7 cellular contexts compared by ENCODE assay signal in the genomic region with DNA sequence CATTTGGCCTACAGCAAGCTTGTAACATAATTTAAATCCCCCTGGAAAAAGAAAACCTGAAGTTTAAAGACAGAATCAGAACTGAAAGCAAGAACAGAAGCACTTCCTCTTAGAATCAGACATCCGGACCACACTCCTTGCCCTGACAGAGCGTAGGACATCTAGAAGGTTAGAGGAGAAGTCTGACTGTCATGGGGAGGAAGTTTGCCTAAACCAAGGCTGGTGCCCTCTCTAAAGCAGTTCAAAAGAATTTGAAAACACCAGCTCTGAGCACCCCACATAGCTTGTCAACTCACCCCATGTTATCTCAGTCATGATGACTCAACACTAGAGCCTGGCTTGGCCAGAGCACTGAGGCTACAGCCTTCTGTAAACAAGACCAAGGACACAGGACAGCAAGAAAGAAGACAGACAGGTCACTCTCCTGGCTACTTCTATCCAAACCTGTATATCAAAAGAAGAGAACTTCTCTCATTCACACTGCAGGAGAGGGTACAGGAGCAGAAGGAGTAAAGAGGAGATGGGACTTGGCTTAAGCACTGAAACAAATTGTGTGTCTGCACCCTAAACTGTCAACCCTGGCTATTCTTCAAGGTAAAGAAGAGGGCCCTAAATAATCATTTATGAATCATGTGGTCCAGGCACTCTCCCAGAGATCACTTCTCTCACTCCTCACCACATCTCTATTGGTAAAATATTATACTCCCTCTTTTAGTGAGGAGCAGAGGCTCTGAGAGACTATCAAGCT.
DNase-seq lines count a peak whose midpoint lies in the region; ATAC-seq lines count a peak whose summit lies in the region.

No MANE protein-coding gene starts in this region.

- DNase-seq in Karpas-422 (peak; percentile 70), putamen (ENCODE audit: low spot score) (peak; percentile 14), NCI-H526 (lab: John Stamatoyannopoulos, UW) (no peak), NCI-H1092 treated with DMSO at 0.1 percent for 48 hours (lab: John Stamatoyannopoulos, UW) (no peak)

- H4K20me1 ChIP-seq in Karpas-422 (ENCODE audit: insufficient read depth, low read depth, low read length): no peaks in the 10 kb centered on the region

- H3K4me1 Mint-ChIP-seq in activated naive CD8-positive, alpha-beta T cell (ENCODE audit: low read depth): peaks cover 18% of the 10 kb centered on the region

- H3K9me2 ChIP-seq in Karpas-422 (replicated peaks; ENCODE audit: insufficient read depth, low read length): no peaks in the 10 kb centered on the region; the same call in 1 of the 2 replicates

- peak overlapping the region; percentile 42 for H3K4me2 ChIP-seq in Karpas-422 (ENCODE audit: low read depth, low read length, poor library complexity, severe bottlenecking)

- H3K9me3 Mint-ChIP-seq in activated naive CD8-positive, alpha-beta T cell (ENCODE audit: low read depth): no peaks in the 10 kb centered on the region

- H3K4me3 Mint-ChIP-seq in activated naive CD8-positive, alpha-beta T cell: peak overlapping the region; percentile 8

- peak overlapping the region; percentile 35; the same call in 1 of the 2 replicates for H3K4me3 ChIP-seq in Karpas-422 (ENCODE audit: low read length)

- peaks cover 11% of the 10 kb centered on the region for H3K4me1 ChIP-seq in Karpas-422 (ENCODE audit: low read length)

- no peaks in the 10 kb centered on the region for H3K9me3 ChIP-seq in Karpas-422 (ENCODE audit: low read length)

- peak overlapping the region; percentile 46; the same call in 1 of the 2 replicates for H2AFZ ChIP-seq in Karpas-422 (ENCODE audit: low read length)

- H3K27ac ChIP-seq in Karpas-422 (ENCODE audit: low read length): no peak overlapping the region

- H3K9ac ChIP-seq in Karpas-422 (ENCODE audit: low read length): 0 out of 2 replicates have a peak overlapping the region, but pooled peaks have one; percentile 11

- H3K36me3 ChIP-seq in Karpas-422 (ENCODE audit: insufficient read depth, low read length): no peaks in the 10 kb centered on the region

- no peaks in the 10 kb centered on the region for H3K79me2 ChIP-seq in Karpas-422 (ENCODE audit: low read length)

- no peaks in the 10 kb centered on the region for H3K36me3 Mint-ChIP-seq in activated naive CD8-positive, alpha-beta T cell

- H3K27me3 ChIP-seq in Karpas-422 (ENCODE audit: low read length): no peaks in the 10 kb centered on the region

- peak overlapping the region; percentile 42 for H3K27ac Mint-ChIP-seq in activated naive CD8-positive, alpha-beta T cell

- H3K27me3 Mint-ChIP-seq in activated naive CD8-positive, alpha-beta T cell: no peaks in the 10 kb centered on the region

- ATAC-seq in GM18508 (IDR thresholded peaks at IDR 0.05; ENCODE audit: insufficient read depth, unreplicated experiment) (peak; percentile 95), GM21737 (IDR thresholded peaks at IDR 0.05; ENCODE audit: unreplicated experiment) (peak; percentile 99)

Comparison
In these comparisons a context has a peak if more than half of its experiments do, and no peak if none do; other contexts are left out.
1. DNase-seq: peak in Karpas-422 (single experiment) and putamen (single experiment); none in NCI-H526 (0 of 2) and NCI-H1092 treated with DMSO at 0.1 percent for 48 hours (single experiment).